In genomic region chr12:46455648-46456352, GRCh38 we compare ENCODE assay signal across 9 cellular contexts.
A peak's percentile ranks its signal among the peaks of the same experiment; 100 is the strongest.
DNase-seq lines count a peak whose midpoint lies in the region; ATAC-seq and TF ChIP-seq lines count a peak whose summit lies in the region.
"Had no signal": no experiment of that assay in that cellular context is flagged by ENCODE, and none has a peak within 500 bp of the region (broad histone marks: within the 10 kb centered on the region; RNA-seq: fewer than 3 reads in every experiment).

No MANE protein-coding gene starts in this region.

- peaks cover 0 to 12% of the 10 kb centered on the region in 2 experiments; a peak in 3 of 4 replicates for H3K79me1 ChIP-seq in IMR-90 (ENCODE audit: low read depth in 1 of 2, low read length in 2 of 2)

- H2AFZ ChIP-seq in IMR-90 (replicated peaks; ENCODE audit: low read length, poor library complexity), result no peak overlapping the region

- H4K8ac ChIP-seq in IMR-90 (ENCODE audit: low read depth in 2 of 2, low read length in 2 of 2), result peak overlapping the region; percentile 5 to 44; a peak in 2 of 4 replicates

- H3K18ac ChIP-seq in IMR-90 (ENCODE audit: low read depth, low read length), result peak overlapping the region; percentile 14

- H3K4me2 ChIP-seq in IMR-90 (ENCODE audit: low read depth, low read length), result peak overlapping the region; percentile 18; the same call in 1 of the 2 replicates

- peaks cover 0 to 1% of the 10 kb centered on the region in 2 donors for H3K27me3 Mint-ChIP-seq in CD4-positive, alpha-beta memory T cell
- H3K27me3 Mint-ChIP-seq in activated T-helper 2 cell treated with anti-CD3 and anti-CD28 coated beads, Interferon-gamma antibody, Interleukin-2, Interleukin-4, amounts not matched to agents 10 μg/mL and 5 μg/mL and 100 μg/mL, durations not matched to agents 14 hours and 24 hours and 36 hours (ENCODE audit: low read depth), result no peaks in the 10 kb centered on the region
- no peaks in the 10 kb centered on the region for H3K27me3 Mint-ChIP-seq in naive B cell

- H3K27ac ChIP-seq in CD4-positive, alpha-beta memory T cell (ENCODE audit: low read depth, low read length), result no peak overlapping the region
- H3K27ac ChIP-seq in IMR-90 (ENCODE audit: insufficient read depth, low read length), result peak overlapping the region; percentile 19; the same call in 1 of the 2 replicates
- no peak overlapping the region for H3K27ac ChIP-seq in tibial nerve
- no peak overlapping the region for H3K27ac ChIP-seq in colonic mucosa

- H3K14ac ChIP-seq in IMR-90 (replicated peaks; ENCODE audit: low read depth, low read length), result peak overlapping the region; percentile 54

- peak overlapping the region; percentile 46; the same call in 1 of the 2 replicates for H3K56ac ChIP-seq in IMR-90 (ENCODE audit: extremely low read depth, insufficient read depth, low read length)

- no peak for TF ChIP-seq CTCF in IMR-90 (conservative IDR thresholded peaks at IDR 0.05; ENCODE audit: low read depth, low read length)
- no peak for TF ChIP-seq CTCF in tibial nerve (IDR thresholded peaks at IDR 0.05)
- TF ChIP-seq CTCF in colonic mucosa (IDR thresholded peaks at IDR 0.05), result no peak

- peaks cover 0 to 3% of the 10 kb centered on the region in 2 donors for H3K36me3 Mint-ChIP-seq in CD4-positive, alpha-beta memory T cell
- peaks cover 3% of the 10 kb centered on the region for H3K36me3 Mint-ChIP-seq in activated T-helper 2 cell treated with anti-CD3 and anti-CD28 coated beads, Interferon-gamma antibody, Interleukin-2, Interleukin-4, amounts not matched to agents 10 μg/mL and 5 μg/mL and 100 μg/mL, durations not matched to agents 14 hours and 24 hours and 36 hours (ENCODE audit: low read depth)
- peaks cover 0 to 5% of the 10 kb centered on the region in 2 donors for H3K36me3 Mint-ChIP-seq in naive B cell

- no peak overlapping the region for H3K4me3 ChIP-seq in CD4-positive, alpha-beta memory T cell (ENCODE audit: low read length in 2 of 2)
- H3K4me3 ChIP-seq in IMR-90 (ENCODE audit: insufficient read depth, low read depth, low read length), result no peak overlapping the region
- no peak overlapping the region for H3K4me3 ChIP-seq in tibial nerve
- H3K4me3 ChIP-seq in colonic mucosa, result no peak overlapping the region

- POLR2A ChIA-PET in CD4-positive, alpha-beta memory T cell (lab: Charles Lee; ENCODE audit: partially characterized antibody), result interaction anchor here (0.7 to 1.7 kb wide), 7 partner anchors 14 to 1353 kb away, joined by 3 to 6 read pairs (median 3); no protein-coding TSS in a partner anchor
- POLR2A ChIA-PET in IMR-90 (lab: Charles Lee; ENCODE audit: unreplicated experiment), result interaction anchor here (0.6 to 1.4 kb wide), 3 partner anchors 37 to 92 kb away, joined by 3 to 4 read pairs (median 3); no protein-coding TSS in a partner anchor

- no TSS peak for BruUV-seq in IMR-90 (replicated peaks; lab: Mats Ljungman, UMichigan)

- H4K20me1 ChIP-seq in IMR-90 (ENCODE audit: insufficient read depth, low read length), result no peaks in the 10 kb centered on the region

- TF ChIP-seq RAD21 in IMR-90 (IDR thresholded peaks at IDR 0.05; ENCODE audit: low read length), result no peak

- peaks cover 52% of the 10 kb centered on the region for H3K4me1 ChIP-seq in CD4-positive, alpha-beta memory T cell (ENCODE audit: insufficient read depth, low read length)
- H3K4me1 ChIP-seq in IMR-90 (ENCODE audit: control insufficient read depth, insufficient read depth, low read length) (peaks cover 18% of the 10 kb centered on the region), tibial nerve (peaks cover 0 to 29% (median 14%) of the 10 kb centered on the region in 4 donors), colonic mucosa (peaks cover 4% of the 10 kb centered on the region)

- H2BK15ac ChIP-seq in IMR-90 (ENCODE audit: low read depth, low read length), result peak overlapping the region; percentile 84; the same call in 2 of the 3 replicates

- no peaks in the 10 kb centered on the region for H3K9me3 Mint-ChIP-seq in CD4-positive, alpha-beta memory T cell
- H3K9me3 Mint-ChIP-seq in activated T-helper 2 cell treated with anti-CD3 and anti-CD28 coated beads, Interferon-gamma antibody, Interleukin-2, Interleukin-4, amounts not matched to agents 10 μg/mL and 5 μg/mL and 100 μg/mL, durations not matched to agents 14 hours and 24 hours and 36 hours, result no peaks in the 10 kb centered on the region
- peaks cover 0 to 4% (median 0%) of the 10 kb centered on the region in 7 donors for H3K9me3 Mint-ChIP-seq in naive B cell

- H3K23ac ChIP-seq in IMR-90 (ENCODE audit: low read depth, low read length), result peak overlapping the region; percentile 48

- no peak for ATAC-seq in IMR-90 (ENCODE audit: low read depth)
- ATAC-seq in naive B cell (ENCODE audit: low read depth in 2 of 2), result no peak
- ATAC-seq in GM18868 (IDR thresholded peaks at IDR 0.05; ENCODE audit: unreplicated experiment), result no peak
- ATAC-seq: sciatic nerve had no signal

- peak overlapping the region; percentile 59; the same call in 1 of the 2 replicates for H2AK5ac ChIP-seq in IMR-90 (ENCODE audit: low read depth, low read length)

- intact Hi-C loops in CD4-positive, alpha-beta memory T cell (cut with micrococcal nuclease), result no loop called here
- intact Hi-C loops in IMR-90 (cut with micrococcal nuclease), result no loop called here
- intact Hi-C loops in activated T-helper 2 cell treated with anti-CD3 and anti-CD28 coated beads, Interferon-gamma antibody, Interleukin-2, Interleukin-4, amounts not matched to agents 10 μg/mL and 5 μg/mL and 100 μg/mL, durations not matched to agents 14 hours and 24 hours and 36 hours (cut with micrococcal nuclease), result loop anchor here (5.0 to 10.0 kb wide), 2 partner anchors 53 to 759 kb away; no protein-coding TSS in a partner anchor
- intact Hi-C loops in colonic mucosa (cut with DNase I), result no loop called here

- peaks cover 45 to 64% (median 57%) of the 10 kb centered on the region in 4 donors for H3K4me1 Mint-ChIP-seq in CD4-positive, alpha-beta memory T cell
- H3K4me1 Mint-ChIP-seq in activated T-helper 2 cell treated with anti-CD3 and anti-CD28 coated beads, Interferon-gamma antibody, Interleukin-2, Interleukin-4, amounts not matched to agents 10 μg/mL and 5 μg/mL and 100 μg/mL, durations not matched to agents 14 hours and 24 hours and 36 hours (ENCODE audit: low read depth), result peaks cover 65% of the 10 kb centered on the region
- H3K4me1 Mint-ChIP-seq in naive B cell, result peaks cover 49 to 69% (median 62%) of the 10 kb centered on the region in 3 donors

- no peak overlapping the region for H2BK5ac ChIP-seq in IMR-90 (ENCODE audit: low read depth, low read length, poor library complexity, severe bottlenecking)

- no peaks in the 10 kb centered on the region for H3K9me3 ChIP-seq in CD4-positive, alpha-beta memory T cell (ENCODE audit: control insufficient read depth in 1 of 2, low read length in 2 of 2)
- H3K9me3 ChIP-seq in IMR-90 (ENCODE audit: control insufficient read depth, insufficient read depth, low read length), result no peaks in the 10 kb centered on the region
- H3K9me3 ChIP-seq in tibial nerve, result no peaks in the 10 kb centered on the region
- H3K9me3 ChIP-seq in colonic mucosa, result no peaks in the 10 kb centered on the region

- H2BK20ac ChIP-seq in IMR-90 (ENCODE audit: low read depth, low read length), result peak overlapping the region; percentile 64

- no peak for DNase-seq in CD4-positive, alpha-beta memory T cell
- no peak for DNase-seq in IMR-90
- DNase-seq in activated T-helper 2 cell treated with anti-CD3 and anti-CD28 coated beads, Interferon-gamma antibody, Interleukin-2, Interleukin-4, amounts not matched to agents 10 μg/mL and 5 μg/mL and 100 μg/mL, durations not matched to agents 14 hours and 24 hours and 36 hours (ENCODE audit: low spot score), result no peak
- DNase-seq in naive B cell, result no peak
- no peak for DNase-seq in tibial nerve (ENCODE audit: low spot score in 2 of 2)
- DNase-seq in activated gamma-delta T cell (lab: John Stamatoyannopoulos, UW), result no peak
- DNase-seq in colonic mucosa, result no peak

- no peaks in the 10 kb centered on the region for H3K36me3 ChIP-seq in CD4-positive, alpha-beta memory T cell (ENCODE audit: insufficient read depth, low read length)
- H3K36me3 ChIP-seq in IMR-90 (ENCODE audit: control insufficient read depth, insufficient read depth, low read length) (no peaks in the 10 kb centered on the region), tibial nerve (no peaks in the 10 kb centered on the region), colonic mucosa (no peaks in the 10 kb centered on the region)

- peaks cover 13% of the 10 kb centered on the region for H3K9me1 ChIP-seq in IMR-90 (ENCODE audit: insufficient read depth, low read length)

- H3K27me3 ChIP-seq in CD4-positive, alpha-beta memory T cell (ENCODE audit: insufficient read depth, low read length), result no peaks in the 10 kb centered on the region
- H3K27me3 ChIP-seq in IMR-90 (ENCODE audit: control insufficient read depth, insufficient read depth, low read length) (no peaks in the 10 kb centered on the region), tibial nerve (no peaks in the 10 kb centered on the region), colonic mucosa (no peaks in the 10 kb centered on the region)

- H3K9ac ChIP-seq in IMR-90 (ENCODE audit: low read depth, low read length) (no peak overlapping the region), colonic mucosa (ENCODE audit: low read depth in 2 of 2, low read length in 2 of 2) (no peak overlapping the region)

- peak overlapping the region; percentile 71 for H2BK120ac ChIP-seq in IMR-90 (ENCODE audit: low read depth, low read length)

- H3K4me3 Mint-ChIP-seq in CD4-positive, alpha-beta memory T cell, result peak overlapping the region in 7 of 8 donors; percentile 40 to 81 (median 45)
- H3K4me3 Mint-ChIP-seq in activated T-helper 2 cell treated with anti-CD3 and anti-CD28 coated beads, Interferon-gamma antibody, Interleukin-2, Interleukin-4, amounts not matched to agents 10 μg/mL and 5 μg/mL and 100 μg/mL, durations not matched to agents 14 hours and 24 hours and 36 hours (ENCODE audit: low read depth), result peak overlapping the region; percentile 55
- peak overlapping the region in 7 of 8 donors; percentile 32 to 69 (median 48) for H3K4me3 Mint-ChIP-seq in naive B cell

- H4K5ac ChIP-seq in IMR-90 (ENCODE audit: low read depth, low read length), result peak overlapping the region; percentile 27; the same call in 1 of the 2 replicates

- dilution Hi-C loops in IMR-90 (cut with HindIII; ENCODE audit: low sequenced_read_pairs, unreplicated experiment), result no loop called here

- TF ChIP-seq POLR2A in IMR-90 (IDR thresholded peaks at IDR 0.05; ENCODE audit: low read depth, low read length) (no peak), tibial nerve (IDR thresholded peaks at IDR 0.05) (no peak)

- peak overlapping the region in 5 of 7 donors; percentile 10 to 90 (median 49) for H3K27ac Mint-ChIP-seq in CD4-positive, alpha-beta memory T cell
- H3K27ac Mint-ChIP-seq in activated T-helper 2 cell treated with anti-CD3 and anti-CD28 coated beads, Interferon-gamma antibody, Interleukin-2, Interleukin-4, amounts not matched to agents 10 μg/mL and 5 μg/mL and 100 μg/mL, durations not matched to agents 14 hours and 24 hours and 36 hours, result peak overlapping the region; percentile 47
- H3K27ac Mint-ChIP-seq in naive B cell, result peak overlapping the region; percentile 18 to 76 (median 63)

- in situ Hi-C loops in IMR-90 (cut with MboI; ENCODE audit: low sequenced_read_pairs), result no loop called here

- H2AK9ac ChIP-seq in IMR-90 (replicated peaks; ENCODE audit: low read depth, low read length, poor library complexity), result no peak overlapping the region

- H4K91ac ChIP-seq in IMR-90 (ENCODE audit: insufficient read depth, low read depth, low read length), result peak overlapping the region; percentile 53; the same call in 1 of the 2 replicates

- TF ChIP-seq EP300 in tibial nerve (IDR thresholded peaks at IDR 0.05), result no peak

- H3K4ac ChIP-seq in IMR-90 (ENCODE audit: low read depth, low read length), result peak overlapping the region; percentile 69

- WGBS in IMR-90 (ENCODE audit: extremely low coverage in 2 of 2, insufficient read length in 1 of 2), 2 experiments, result no CpG with 5 or more reads among the region's 1 CpG
- WGBS in tibial nerve, 2 donors, result 84 to 88% methylated on average over 1 of the region's 1 CpG

- CTCF ChIA-PET in CD4-positive, alpha-beta memory T cell (lab: Charles Lee; ENCODE audit: partially characterized antibody), result no interaction called here
- CTCF ChIA-PET in IMR-90 (lab: Yijun Ruan, JAX), result no interaction called here
